ENCODE assay signal across 15 cellular contexts in the genomic region with DNA sequence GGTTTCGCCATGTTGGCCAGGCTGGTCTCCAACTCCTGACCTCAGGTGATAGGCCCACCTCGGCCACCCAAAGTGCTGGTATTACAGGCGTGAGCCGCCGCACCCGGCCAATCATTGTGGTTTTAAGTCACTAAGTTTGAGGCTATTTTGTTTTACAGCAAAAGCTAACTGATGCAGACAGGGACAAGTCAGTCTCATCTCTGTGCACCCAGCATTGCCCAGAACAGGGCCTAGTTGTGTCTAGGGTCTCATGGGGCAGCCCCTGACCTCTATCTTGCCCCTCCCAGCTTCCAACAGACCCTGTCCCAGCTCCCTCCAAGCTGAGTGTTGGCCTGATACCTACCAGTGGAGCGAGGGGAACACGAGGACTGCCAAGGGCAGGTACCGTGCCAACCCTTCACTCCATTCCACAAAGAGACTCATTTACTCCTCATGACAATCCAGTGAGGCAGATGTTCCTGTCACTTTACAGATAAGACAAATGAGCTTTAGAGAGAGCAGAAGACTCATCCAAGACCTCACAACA.
"Had no signal": no experiment of that assay in that cellular context is flagged by ENCODE, and none has a peak within 500 bp of the region (broad histone marks: within the 10 kb centered on the region; RNA-seq: fewer than 3 reads in every experiment).

No MANE protein-coding gene starts in this region.

- H3K27ac ChIP-seq: esophagus muscularis mucosa, left lung, suprapubic skin had no signal

- DNase-seq: activated CD4-positive, alpha-beta T cell treated with anti-CD3 and anti-CD28 coated beads for 4 hours; activated CD8-positive, alpha-beta memory T cell treated with anti-CD3 and anti-CD28 coated beads, Interleukin-2, amount 50 U/mL, for 48 hours; activated gamma-delta T cell; activated T-cell treated with anti-CD3 and anti-CD28 coated beads, Interleukin-2, amount 50 U/mL, for 72 hours; hippocampal formation; kidney; left lung; natural killer cell; occipital lobe; stimulated activated CD4-positive, alpha-beta T cell treated with anti-CD3 and anti-CD28 coated beads, Interleukin-4, amount 100 ng/mL, for 1 hour; stimulated activated naive CD4-positive, alpha-beta T cell; trophoblast cell had no signal

- H3K4me3 ChIP-seq: esophagus muscularis mucosa, left lung, suprapubic skin had no signal

- H3K4me1 ChIP-seq: esophagus muscularis mucosa, left lung, suprapubic skin had no signal

- H3K27ac Mint-ChIP-seq: activated naive CD4-positive, alpha-beta T cell treated with anti-CD3 and anti-CD28 coated beads, Interleukin-2, amount 50 U/mL, for 72 hours; natural killer cell had no signal

- H3K9me3 ChIP-seq: esophagus muscularis mucosa, left lung, suprapubic skin had no signal

- H3K27me3 ChIP-seq: esophagus muscularis mucosa, left lung, suprapubic skin had no signal

- H3K4me3 Mint-ChIP-seq: activated T-cell treated with anti-CD3 and anti-CD28 coated beads, Interleukin-2, amount 50 U/mL, for 72 hours; natural killer cell had no signal

- ATAC-seq: activated naive CD4-positive, alpha-beta T cell treated with anti-CD3 and anti-CD28 coated beads, Interleukin-2, amount 50 U/mL, for 72 hours; activated T-cell treated with anti-CD3 and anti-CD28 coated beads, Interleukin-2, amount 50 U/mL, for 72 hours; left lung; natural killer cell had no signal

- H3K36me3 Mint-ChIP-seq: natural killer cell had no signal

- H3K9me3 Mint-ChIP-seq: natural killer cell had no signal
